11 cellular contexts compared by ENCODE assay signal in the genomic region with DNA sequence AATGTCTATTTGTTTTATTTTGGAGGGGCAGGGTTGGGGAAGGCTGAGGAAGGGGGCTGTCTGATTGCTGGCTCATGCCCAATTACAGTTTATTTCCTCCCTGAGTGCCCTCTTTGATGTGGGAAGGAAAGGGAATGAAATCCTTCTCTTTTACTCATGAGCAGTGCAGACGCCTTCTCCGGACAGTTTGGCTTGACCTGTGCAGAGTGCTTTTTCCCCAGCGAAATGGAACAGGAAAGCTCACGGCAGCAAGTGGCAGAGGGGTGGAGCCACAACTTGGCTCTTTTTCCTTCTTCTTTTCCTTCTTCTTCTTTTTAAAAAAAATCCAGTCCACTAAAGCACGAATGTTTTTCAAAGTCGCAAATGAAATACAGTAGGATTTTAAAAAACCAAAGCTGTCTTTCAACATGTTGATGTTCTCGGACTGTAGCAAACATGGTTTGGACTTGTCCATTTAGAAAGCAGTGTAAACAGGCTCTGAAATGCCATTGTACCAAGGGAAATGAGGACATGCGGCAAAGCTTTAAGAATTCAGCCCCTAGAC. TPM values are rescaled to one million over a fixed set of nuclear protein-coding genes. Genes with fewer than 3 reads are reported as not detected.
DNase-seq lines count a peak whose midpoint lies in the region; ATAC-seq and TF ChIP-seq lines count a peak whose summit lies in the region.
"Had no signal": no experiment of that assay in that cellular context is flagged by ENCODE, and none has a peak within 500 bp of the region (broad histone marks: within the 10 kb centered on the region; RNA-seq: fewer than 3 reads in every experiment).

No MANE protein-coding gene starts in this region.

- H2AFZ ChIP-seq in ACC112 (ENCODE audit: low read length, unreplicated experiment), result no peak overlapping the region

- TF ChIP-seq POLR2A in esophagus squamous epithelium (IDR thresholded peaks at IDR 0.05), result no peak

- peak; percentile 80 for DNase-seq in RPMI7951 (ENCODE audit: low read depth)
- DNase-seq in esophagus squamous epithelium (lab: John Stamatoyannopoulos, UW), result no peak
- no peak for DNase-seq in mucosa of gallbladder (ENCODE audit: low spot score)
- DNase-seq: MM.1S; stimulated activated CD4-positive, alpha-beta T cell treated with anti-CD3 and anti-CD28 coated beads, Interleukin-15, amount 100 ng/mL, for 24 hours; T-helper 2 cell had no signal

- H3K4me3 ChIP-seq in ACC112 (ENCODE audit: low read depth, low read length) (peak overlapping the region; percentile 35), esophagus squamous epithelium (peak overlapping the region in 3 of 4 donors; percentile 16 to 46 (median 17)), muscle layer of duodenum (ENCODE audit: low read depth in 1 of 2, low read length in 2 of 2) (peak overlapping the region; percentile 7 to 42)

- no peak overlapping the region for H3K4me3 Mint-ChIP-seq in stimulated activated memory B cell treated with anti-CD40 and anti-IgM and Interleukin-4, amounts not matched to agents 10 μg/mL and 1 μg/mL and 100 μg/mL, for 72 hours

- no peaks in the 10 kb centered on the region for H3K27me3 ChIP-seq in ACC112 (ENCODE audit: insufficient read depth, low read length)
- H3K27me3 ChIP-seq in esophagus squamous epithelium, result no peaks in the 10 kb centered on the region
- H3K27me3 ChIP-seq in muscle layer of duodenum (ENCODE audit: low read depth, low read length), result no peaks in the 10 kb centered on the region

- TF ChIP-seq CTCF in esophagus squamous epithelium (IDR thresholded peaks at IDR 0.05), result no peak

- intact Hi-C loops in esophagus squamous epithelium (cut with DNase I), result no loop called here

- WGBS in esophagus squamous epithelium, 2 donors, result 5 to 16% methylated on average over 8 of the region's 8 CpGs

- H3K4me1 ChIP-seq in ACC112 (ENCODE audit: control insufficient read depth, insufficient read depth, low read length, unreplicated experiment) (peaks cover 49% of the 10 kb centered on the region), esophagus squamous epithelium (peaks cover 11 to 50% (median 25%) of the 10 kb centered on the region in 3 donors), muscle layer of duodenum (ENCODE audit: control insufficient read depth in 1 of 2, insufficient read depth in 2 of 2, low read length in 2 of 2) (peaks cover 0 to 18% of the 10 kb centered on the region in 2 donors)

- H3K36me3 Mint-ChIP-seq in stimulated activated memory B cell treated with anti-CD40 and anti-IgM and Interleukin-4, amounts not matched to agents 10 μg/mL and 1 μg/mL and 100 μg/mL, for 72 hours, result peaks cover 14% of the 10 kb centered on the region

- no peak overlapping the region for H3K27ac Mint-ChIP-seq in stimulated activated memory B cell treated with anti-CD40 and anti-IgM and Interleukin-4, amounts not matched to agents 10 μg/mL and 1 μg/mL and 100 μg/mL, for 72 hours

- ATAC-seq in HG02981 (IDR thresholded peaks at IDR 0.05; ENCODE audit: unreplicated experiment) (no peak), HG02588 (IDR thresholded peaks at IDR 0.05; ENCODE audit: unreplicated experiment) (no peak)
- no peak for ATAC-seq in stimulated activated memory B cell treated with anti-CD40 and anti-IgM and Interleukin-4, amounts not matched to agents 10 μg/mL and 1 μg/mL and 100 μg/mL, for 72 hours

- H3K27me3 Mint-ChIP-seq in stimulated activated memory B cell treated with anti-CD40 and anti-IgM and Interleukin-4, amounts not matched to agents 10 μg/mL and 1 μg/mL and 100 μg/mL, for 72 hours, result no peaks in the 10 kb centered on the region

- H3K4me1 Mint-ChIP-seq in stimulated activated memory B cell treated with anti-CD40 and anti-IgM and Interleukin-4, amounts not matched to agents 10 μg/mL and 1 μg/mL and 100 μg/mL, for 72 hours, result peaks cover 29% of the 10 kb centered on the region

- H3K9me3 ChIP-seq in esophagus squamous epithelium, result no peaks in the 10 kb centered on the region
- no peaks in the 10 kb centered on the region for H3K9me3 ChIP-seq in muscle layer of duodenum (ENCODE audit: control insufficient read depth in 1 of 2, low read length in 2 of 2)

- peaks cover 19% of the 10 kb centered on the region for H3K79me2 ChIP-seq in ACC112 (ENCODE audit: control insufficient read depth, insufficient read depth, low read length, unreplicated experiment)

- H3K27ac ChIP-seq in ACC112 (ENCODE audit: low read depth, low read length) (peak overlapping the region; percentile 82), esophagus squamous epithelium (peak overlapping the region; percentile 71 to 83 (median 74)), muscle layer of duodenum (ENCODE audit: low read length) (peak overlapping the region; percentile 46)

- H3K36me3 ChIP-seq in ACC112 (ENCODE audit: insufficient read depth, low read length) (no peaks in the 10 kb centered on the region), esophagus squamous epithelium (no peaks in the 10 kb centered on the region), muscle layer of duodenum (ENCODE audit: control insufficient read depth in 1 of 2, insufficient read depth in 2 of 2, low read length in 2 of 2) (no peaks in the 10 kb centered on the region)

- H3K9me3 Mint-ChIP-seq in stimulated activated memory B cell treated with anti-CD40 and anti-IgM and Interleukin-4, amounts not matched to agents 10 μg/mL and 1 μg/mL and 100 μg/mL, for 72 hours, result peaks cover 4% of the 10 kb centered on the region

RNA-seq across cellular contexts. Expression of a gene that starts 34.6 kb away (rescaled TPM):
- 34.2 and 41.7 TPM in 2 replicates for total RNA-seq in RPMI7951 (2014; rRNA removed; shearing (Covaris generic))
- total RNA-seq in esophagus squamous epithelium (10 to 100 TPM; 17.4 to 76.0 (median 45.0) TPM), mucosa of gallbladder (30.3 TPM)
